Comparison of ENCODE assay signal across 1 cellular context in genomic region chr5:108548684-108549596, GRCh38.
TF ChIP-seq lines count a peak whose summit lies in the region.

No MANE protein-coding gene starts in this region.

TF ChIP-seq in GM23338, 12 proteins besides CTCF, POLR2A, EP300 and RAD21:
- TF ChIP-seq ZNF462 (CRISPR knock-in tag; IDR thresholded peaks at IDR 0.05), result no peak
- TF ChIP-seq CREB1 (CRISPR knock-in tag; IDR thresholded peaks at IDR 0.05; ENCODE audit: low read depth), result no peak
- TF ChIP-seq NANOG (IDR thresholded peaks at IDR 0.05; ENCODE audit: borderline replicate concordance), result no peak
- TF ChIP-seq JUNB (IDR thresholded peaks at IDR 0.05; ENCODE audit: unreplicated experiment), result no peak
TF ChIP-seq in GM23338: peak in this region for 0.
